1 cellular context compared by ENCODE assay signal in genomic region chr10:3538291-3538849, GRCh38.
TF ChIP-seq lines count a peak whose summit lies in the region.

No MANE protein-coding gene starts in this region.

TF ChIP-seq in H1, 55 proteins besides CTCF, POLR2A, EP300 and RAD21 (continued from another document):
- TF ChIP-seq FOSL1 (IDR thresholded peaks at IDR 0.05; ENCODE audit: insufficient read depth, low read depth, low read length) (no peak), PHF8 (conservative IDR thresholded peaks at IDR 0.05; ENCODE audit: low read depth, low read length) (no peak), KDM4A (IDR thresholded peaks at IDR 0.05; ENCODE audit: low read depth, low read length, severe bottlenecking) (no peak), TBP (IDR thresholded peaks at IDR 0.05; ENCODE audit: low read depth, low read length) (no peak), ZNF274 (IDR thresholded peaks at IDR 0.05; ENCODE audit: borderline replicate concordance, extremely low read depth, low read length) (no peak), JUN (IDR thresholded peaks at IDR 0.05; ENCODE audit: low read depth, low read length) (no peak), GTF2F1 (IDR thresholded peaks at IDR 0.05; ENCODE audit: borderline replicate concordance, low read depth, low read length) (no peak), CHD7 (IDR thresholded peaks at IDR 0.05; ENCODE audit: insufficient replicate concordance, low read length) (no peak), RNF2 (IDR thresholded peaks at IDR 0.05; ENCODE audit: borderline replicate concordance, low read depth, low read length, missing control alignments, poor library complexity, severe bottlenecking) (no peak)
TF ChIP-seq in H1: peak in this region for 0.
